ENCODE assay signal across 18 cellular contexts in genomic region chr6:20709451-20709850, GRCh38.
"Had no signal": no experiment of that assay in that cellular context is flagged by ENCODE, and none has a peak within 500 bp of the region (broad histone marks: within the 10 kb centered on the region; RNA-seq: fewer than 3 reads in every experiment).

No MANE protein-coding gene starts in this region.

- ATAC-seq: left colon, right lobe of liver had no signal

- DNase-seq: activated CD4-positive, alpha-beta T cell treated with anti-CD3 and anti-CD28 coated beads, Interleukin-2, amount 10 ng/mL, durations not matched to agents 24 days and 14 days; activated CD4-positive, CD25-positive, alpha-beta regulatory T cell; activated CD8-positive, alpha-beta memory T cell treated with anti-CD3 and anti-CD28 coated beads, Interleukin-2, amount 50 U/mL, for 48 hours; activated gamma-delta T cell treated with Interleukin-2 at 50 U/mL for 16 hours; activated naive CD8-positive, alpha-beta T cell treated with anti-CD3 and anti-CD28 coated beads, Interleukin-2, amount 10 ng/mL, durations not matched to agents 7 days and 5 days; effector memory CD4-positive, alpha-beta T cell; left colon; midbrain; ovary; right lobe of liver; stimulated activated CD4-positive, alpha-beta T cell treated with anti-CD3 and anti-CD28 coated beads, Interleukin-1b, Interleukin-23, amount 100 ng/mL, for 48 hours; stomach; T-helper 2 cell; testis; upper lobe of left lung had no signal

- H3K36me3 ChIP-seq: ovary, right lobe of liver, stomach, upper lobe of left lung had no signal

- H3K4me1 ChIP-seq: testis had no signal

- H3K4me3 ChIP-seq: lung, ovary, right lobe of liver, stomach, testis, upper lobe of left lung had no signal

- H3K27me3 ChIP-seq: ovary, right lobe of liver, stomach, testis, upper lobe of left lung had no signal

- H3K27ac ChIP-seq: epithelial cell of prostate, ovary, right lobe of liver, testis, upper lobe of left lung had no signal

- FAIRE-seq: islet of Langerhans had no signal

- H3K9me3 ChIP-seq: ovary, right lobe of liver, stomach, testis, upper lobe of left lung had no signal
